In the genomic region with DNA sequence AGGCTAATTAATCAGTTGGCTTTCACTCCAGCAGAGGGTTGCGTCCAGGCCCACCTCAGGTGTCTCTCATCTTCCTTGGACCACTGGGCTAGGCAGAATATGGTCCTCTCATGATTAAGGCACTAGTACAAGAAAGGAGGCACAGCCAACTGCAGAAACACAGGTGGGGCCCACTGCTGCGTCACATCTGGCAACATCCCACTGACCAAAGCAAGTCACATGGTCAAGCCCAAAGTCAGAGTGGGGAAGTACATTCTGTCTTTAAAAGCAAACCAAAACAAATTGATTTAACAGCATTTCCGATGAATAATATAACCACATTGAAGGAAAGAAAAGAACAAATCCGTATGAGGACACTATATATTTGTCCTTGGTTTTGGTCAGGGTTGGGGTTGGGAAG, we compare ENCODE assay signal across 31 cellular contexts.
"Had no signal": no experiment of that assay in that cellular context is flagged by ENCODE, and none has a peak within 500 bp of the region (broad histone marks: within the 10 kb centered on the region; RNA-seq: fewer than 3 reads in every experiment).

No MANE protein-coding gene starts in this region.

- H3K36me3 ChIP-seq: colonic mucosa, right atrium auricular region, thoracic aorta, upper lobe of right lung had no signal

- H3K27ac ChIP-seq: body of pancreas, colonic mucosa, foreskin keratinocyte, hepatocyte, parathyroid adenoma, right atrium auricular region, skin epidermis, thoracic aorta, upper lobe of right lung, VCaP had no signal

- H3K36me3 Mint-ChIP-seq: activated naive CD4-positive, alpha-beta T cell treated with anti-CD3 and anti-CD28 coated beads, Interleukin-2, amount 50 U/mL, for 72 hours; mesothelial cell of epicardium had no signal

- H3K27me3 ChIP-seq: body of pancreas, colonic mucosa, foreskin keratinocyte, hepatocyte, right atrium auricular region, upper lobe of right lung had no signal

- H3K4me3 ChIP-seq: body of pancreas, colonic mucosa, hepatocyte, right atrium auricular region, skin epidermis, thoracic aorta, upper lobe of right lung had no signal

- ATAC-seq: activated naive CD4-positive, alpha-beta T cell treated with anti-CD3 and anti-CD28 coated beads, Interleukin-2, amount 50 U/mL, for 72 hours; activated T-helper 17 cell treated with anti-CD3 and anti-CD28 coated beads, Interleukin-2, amount 50 U/mL, for 72 hours; body of pancreas; foreskin keratinocyte; naive thymus-derived CD4-positive, alpha-beta T cell; stimulated activated naive CD8-positive, alpha-beta T cell treated with anti-CD3 and anti-CD28 coated beads, Interleukin-15, Interleukin-2, amounts not matched to agents 100 U/mL and 50 U/mL, for 24 hours; upper lobe of right lung had no signal

- H3K27ac Mint-ChIP-seq: activated naive CD4-positive, alpha-beta T cell treated with anti-CD3 and anti-CD28 coated beads, Interleukin-2, amount 50 U/mL, for 72 hours; activated T-helper 17 cell treated with anti-CD3 and anti-CD28 coated beads, Interleukin-2, amount 50 U/mL, for 72 hours; mesothelial cell of epicardium; naive thymus-derived CD4-positive, alpha-beta T cell; T-helper 1 cell treated with Interleukin-12 subunit alpha and Interleukin-12 subunit beta and Interleukin-4 antibody, amounts not matched to agents 30 μg/mL and 1 μg/mL, for 36 hours had no signal

- H3K9me3 ChIP-seq: body of pancreas, colonic mucosa, right atrium auricular region, SK-N-SH, thoracic aorta, upper lobe of right lung had no signal

- H3K4me1 ChIP-seq: body of pancreas, colonic mucosa, parathyroid adenoma, right atrium auricular region, upper lobe of right lung had no signal

- H3K4me3 Mint-ChIP-seq: activated T-helper 17 cell treated with anti-CD3 and anti-CD28 coated beads, Interleukin-2, amount 50 U/mL, for 72 hours; mesothelial cell of epicardium; naive thymus-derived CD4-positive, alpha-beta T cell; T-helper 1 cell treated with Interleukin-12 subunit alpha and Interleukin-12 subunit beta and Interleukin-4 antibody, amounts not matched to agents 30 μg/mL and 1 μg/mL, for 36 hours had no signal

- H3K9me3 Mint-ChIP-seq: activated naive CD4-positive, alpha-beta T cell treated with anti-CD3 and anti-CD28 coated beads, Interleukin-2, amount 50 U/mL, for 72 hours; activated T-helper 17 cell treated with anti-CD3 and anti-CD28 coated beads, Interleukin-2, amount 50 U/mL, for 72 hours; mesothelial cell of epicardium; naive thymus-derived CD4-positive, alpha-beta T cell; T-helper 1 cell treated with Interleukin-12 subunit alpha and Interleukin-12 subunit beta and Interleukin-4 antibody, amounts not matched to agents 30 μg/mL and 1 μg/mL, for 36 hours had no signal

- DNase-seq: activated CD4-positive, alpha-beta T cell treated with anti-CD3 and anti-CD28 coated beads for 48 hours; activated CD4-positive, alpha-beta T cell treated with anti-CD3 and anti-CD28 coated beads, Interleukin-2, amount 50 U/mL, for 48 hours; activated CD8-positive, alpha-beta memory T cell treated with anti-CD3 and anti-CD28 coated beads for 24 hours; activated CD8-positive, alpha-beta memory T cell treated with anti-CD3 and anti-CD28 coated beads, Interleukin-2, amount 50 U/mL, for 4 hours; activated gamma-delta T cell treated with Interleukin-2 at 50 U/mL for 16 hours; activated T-cell treated with anti-CD3 and anti-CD28 coated beads, Interleukin-2, amount 50 U/mL, for 1 hour; body of pancreas; cerebellar nuclear complex; colonic mucosa; effector CD8-positive, alpha-beta T cell; foreskin keratinocyte; islet precursor cell; mammary epithelial cell; naive thymus-derived CD4-positive, alpha-beta T cell; SK-N-SH; stimulated activated CD4-positive, alpha-beta T cell treated with anti-CD3 and anti-CD28 coated beads, Interleukin-12 subunit alpha, Interleukin-12 subunit beta, amount 100 ng/mL, for 4 hours; stimulated activated CD4-positive, alpha-beta T cell treated with anti-CD3 and anti-CD28 coated beads, Interleukin-4, amount 100 ng/mL, for 1 hour; stimulated activated naive CD8-positive, alpha-beta T cell treated with anti-CD3 and anti-CD28 coated beads, Interleukin-15, Interleukin-2, amounts not matched to agents 100 U/mL and 50 U/mL, for 24 hours; SW 1271; T-helper 9 cell; upper lobe of right lung had no signal

- H3K4me1 Mint-ChIP-seq: activated T-helper 17 cell treated with anti-CD3 and anti-CD28 coated beads, Interleukin-2, amount 50 U/mL, for 72 hours; naive thymus-derived CD4-positive, alpha-beta T cell had no signal
